Comparison of ENCODE assay signal across 19 cellular contexts in the genomic region with DNA sequence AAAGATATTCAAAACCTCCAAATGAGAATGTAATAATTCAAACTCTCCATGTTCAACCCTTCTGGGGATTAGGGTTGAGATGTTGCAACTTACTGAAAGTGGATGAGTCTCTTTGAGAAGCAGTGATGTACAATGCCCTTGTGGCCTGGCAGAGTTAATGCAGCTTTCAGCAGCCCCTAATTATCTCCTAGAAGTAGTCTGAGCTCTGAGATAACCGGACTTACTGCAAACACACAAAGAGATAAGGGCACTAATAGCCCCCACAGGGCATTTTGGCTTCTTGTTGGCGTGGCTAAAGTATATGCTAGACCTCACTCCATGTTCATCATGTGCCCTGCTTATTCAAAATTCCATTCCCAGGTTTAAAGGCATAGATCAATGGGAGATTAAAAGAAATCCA.
DNase-seq lines count a peak whose midpoint lies in the region; ATAC-seq, FAIRE-seq and TF ChIP-seq lines count a peak whose summit lies in the region.
"Had no signal": no experiment of that assay in that cellular context is flagged by ENCODE, and none has a peak within 500 bp of the region (broad histone marks: within the 10 kb centered on the region; RNA-seq: fewer than 3 reads in every experiment).

No MANE protein-coding gene starts in this region.

- ATAC-seq in GM21360 (IDR thresholded peaks at IDR 0.05; ENCODE audit: unreplicated experiment) (no peak), HG03045 (IDR thresholded peaks at IDR 0.05; ENCODE audit: unreplicated experiment) (no peak)
- ATAC-seq: activated T-helper 17 cell treated with anti-CD3 and anti-CD28 coated beads, Interleukin-2, amount 50 U/mL, for 72 hours had no signal

- peak; percentile 84 for FAIRE-seq in H1 (lab: Jason Lieb, UNC)

- H3K36me3 Mint-ChIP-seq in neural progenitor cell, result no peaks in the 10 kb centered on the region

- H3K4me2 ChIP-seq in H1 (ENCODE audit: insufficient read depth in 1 of 2, low read depth in 2 of 2, low read length in 2 of 2), result no peak overlapping the region
- no peak overlapping the region for H3K4me2 ChIP-seq in neural progenitor cell

- TF ChIP-seq CTCF in H1 (IDR thresholded peaks at IDR 0.05; ENCODE audit: control extremely low read depth in 1 of 3, insufficient read depth in 1 of 3, low read depth in 1 of 3, low read length in 3 of 3) (peak in 2 of 3 experiments; percentile 24 to 55; a peak in 2 of 4 replicates), neural progenitor cell (IDR thresholded peaks at IDR 0.05) (peak; percentile 48)

- no peak overlapping the region for H3K18ac ChIP-seq in H1 (ENCODE audit: extremely low read depth, low read length)

- no peak overlapping the region for H3K27ac Mint-ChIP-seq in neural progenitor cell
- H3K27ac Mint-ChIP-seq: activated T-helper 17 cell treated with anti-CD3 and anti-CD28 coated beads, Interleukin-2, amount 50 U/mL, for 72 hours had no signal

- DNase-seq in H4 (ENCODE audit: low spot score) (peak; percentile 11), NCI-H82 (lab: John Stamatoyannopoulos, UW) (peak; percentile 18), H1 (ENCODE audit: low read depth in 1 of 2, low spot score in 2 of 2) (no peak), neural progenitor cell (ENCODE audit: low spot score) (peak; percentile 21), AG20443 (ENCODE audit: low spot score) (no peak)
- DNase-seq in effector CD4-positive, alpha-beta T cell, result no peak
- DNase-seq: adrenal gland; central memory CD4-positive, alpha-beta T cell; DMS79; effector memory CD4-positive, alpha-beta T cell; left ventricle myocardium inferior; NCI-H1092 treated with DMSO at 0.1 percent for 48 hours; ovary; SJCRH30 had no signal

- TF ChIP-seq EP300 in H1 (IDR thresholded peaks at IDR 0.05; ENCODE audit: borderline replicate concordance in 1 of 2, low read depth in 2 of 2, low read length in 2 of 2), result no peak

- no peak overlapping the region for H3K9ac ChIP-seq in H1 (replicated peaks in 1 of 4; ENCODE audit: extremely low read depth in 1 of 4, low read depth in 3 of 4, low read length in 3 of 4)
- no peak overlapping the region for H3K9ac ChIP-seq in neural progenitor cell

- H3K79me1 ChIP-seq in H1 (ENCODE audit: low read depth, low read length), result no peaks in the 10 kb centered on the region

- no peaks in the 10 kb centered on the region for H3K9me3 ChIP-seq in H1 (ENCODE audit: insufficient read depth in 2 of 2, low read depth in 1 of 2, low read length in 1 of 2)
- no peaks in the 10 kb centered on the region for H3K9me3 ChIP-seq in neural progenitor cell (ENCODE audit: low read depth)
- H3K9me3 ChIP-seq: adrenal gland, ovary, SJCRH30, thoracic aorta had no signal

- H4K20me1 ChIP-seq in H1 (replicated peaks in 1 of 2; ENCODE audit: control insufficient read depth in 1 of 2, insufficient read depth in 2 of 2, low read length in 2 of 2), result no peaks in the 10 kb centered on the region
- H4K20me1 ChIP-seq in neural progenitor cell (ENCODE audit: low read depth), result no peaks in the 10 kb centered on the region

- H2AFZ ChIP-seq in H1 (ENCODE audit: low read length) (no peak overlapping the region), neural progenitor cell (replicated peaks) (no peak overlapping the region)

- H2BK15ac ChIP-seq in H1 (ENCODE audit: low read length), result no peak overlapping the region

- no peak overlapping the region for H2BK120ac ChIP-seq in H1 (replicated peaks; ENCODE audit: low read depth, low read length)

- no peaks in the 10 kb centered on the region for H3K23me2 ChIP-seq in H1 (ENCODE audit: low read depth, low read length)

- H3K36me3 ChIP-seq in H1 (ENCODE audit: control insufficient read depth in 2 of 4, insufficient read depth in 4 of 4, low read length in 3 of 4), result no peaks in the 10 kb centered on the region
- H3K36me3 ChIP-seq in neural progenitor cell, result no peaks in the 10 kb centered on the region
- H3K36me3 ChIP-seq: adrenal gland, left ventricle myocardium inferior, ovary, SJCRH30, thoracic aorta had no signal

- H3K4ac ChIP-seq in H1 (replicated peaks; ENCODE audit: insufficient read length, low read depth, low read length), result no peak overlapping the region

- H3K4me3 Mint-ChIP-seq in neural progenitor cell, result no peak overlapping the region
- H3K4me3 Mint-ChIP-seq: activated T-helper 17 cell treated with anti-CD3 and anti-CD28 coated beads, Interleukin-2, amount 50 U/mL, for 72 hours had no signal

- no peak overlapping the region for H4K8ac ChIP-seq in H1 (ENCODE audit: extremely low read depth, insufficient read depth, low read length)

- no peak overlapping the region for H3K56ac ChIP-seq in H1 (replicated peaks; ENCODE audit: insufficient read length, low read depth, low read length)

- no peak overlapping the region for H3K27ac ChIP-seq in H1 (ENCODE audit: low read depth, low read length)
- no peak overlapping the region for H3K27ac ChIP-seq in neural progenitor cell
- H3K27ac ChIP-seq: adrenal gland, left ventricle myocardium inferior, ovary, SJCRH30, thoracic aorta, VCaP had no signal

- WGBS in H1 (ENCODE audit: extremely low coverage in 1 of 2, insufficient coverage in 1 of 2, insufficient read length in 1 of 2, insufficient replicate concordance in 2 of 2, low coverage in 1 of 2, low lambda C conversion rate in 2 of 2, missing lambda C conversion rate in 1 of 2), 2 experiments, result 93% methylated on average over 2 of the region's 2 CpGs; no CpG with 5 or more reads in 1 of the 2 experiments

- no peak overlapping the region for H3K4me3 ChIP-seq in H1 (ENCODE audit: extremely low read depth in 1 of 4, insufficient read depth in 2 of 4, low read depth in 3 of 4, low read length in 4 of 4)
- no peak overlapping the region for H3K4me3 ChIP-seq in neural progenitor cell
- H3K4me3 ChIP-seq: adrenal gland, left ventricle myocardium inferior, ovary, SJCRH30, thoracic aorta had no signal

- H3K14ac ChIP-seq in H1 (ENCODE audit: insufficient read length), result no peak overlapping the region

- H2BK5ac ChIP-seq in H1 (ENCODE audit: low read depth, low read length), result no peak overlapping the region

- H3K27me3 ChIP-seq in H1 (replicated peaks in 1 of 4; ENCODE audit: control insufficient read depth in 3 of 4, extremely low read depth in 1 of 4, insufficient read depth in 3 of 4, low read length in 3 of 4) (peaks cover 0 to 1% (median 0%) of the 10 kb centered on the region in 4 experiments; a peak in 1 of 7 replicates), neural progenitor cell (no peaks in the 10 kb centered on the region)
- H3K27me3 ChIP-seq: adrenal gland, ovary, SJCRH30 had no signal

- no peaks in the 10 kb centered on the region for H3K4me1 ChIP-seq in H1 (replicated peaks in 1 of 4; ENCODE audit: control insufficient read depth in 3 of 4, insufficient read depth in 4 of 4, low read length in 3 of 4)
- H3K4me1 ChIP-seq in neural progenitor cell, result no peaks in the 10 kb centered on the region
- H3K4me1 ChIP-seq: adrenal gland, left ventricle myocardium inferior, SJCRH30 had no signal

- no peaks in the 10 kb centered on the region for H3K4me1 Mint-ChIP-seq in neural progenitor cell
- H3K4me1 Mint-ChIP-seq: activated T-helper 17 cell treated with anti-CD3 and anti-CD28 coated beads, Interleukin-2, amount 50 U/mL, for 72 hours had no signal

- TF ChIP-seq RAD21 in H1 (IDR thresholded peaks at IDR 0.05 in 1 of 2, conservative IDR thresholded peaks at IDR 0.05 in 1 of 2; ENCODE audit: low read depth in 2 of 2, low read length in 2 of 2), result peak; percentile 29 to 51

- H3K79me2 ChIP-seq in H1 (ENCODE audit: control insufficient read depth in 1 of 2, insufficient read depth in 2 of 2, low read length in 2 of 2) (no peaks in the 10 kb centered on the region), neural progenitor cell (ENCODE audit: low read depth) (no peaks in the 10 kb centered on the region)

- CTCF ChIA-PET in H1 (lab: Charles Lee; ENCODE audit: partially characterized antibody), result interaction anchor here (0.8 to 1.5 kb wide), 7 partner anchors 9 to 69 kb away, joined by 3 to 8 read pairs (median 5); no protein-coding TSS in a partner anchor

- no peak overlapping the region for H2AK5ac ChIP-seq in H1 (ENCODE audit: low read depth, low read length)

- H2BK12ac ChIP-seq in H1 (ENCODE audit: low read depth, low read length), result no peak overlapping the region

- peaks cover 21% of the 10 kb centered on the region for H3K9me3 Mint-ChIP-seq in neural progenitor cell

- no peak overlapping the region for H3K23ac ChIP-seq in H1 (ENCODE audit: insufficient read length)

- no peaks in the 10 kb centered on the region for H3F3A ChIP-seq in neural progenitor cell (ENCODE audit: low read depth)

- H4K5ac ChIP-seq in H1 (ENCODE audit: insufficient read length, low read depth, low read length), result no peak overlapping the region

- H3K27me3 Mint-ChIP-seq in neural progenitor cell (ENCODE audit: insufficient read depth, low read depth), result peaks cover under 1% of the 10 kb centered on the region
- H3K27me3 Mint-ChIP-seq: activated T-helper 17 cell treated with anti-CD3 and anti-CD28 coated beads, Interleukin-2, amount 50 U/mL, for 72 hours had no signal

- no peak overlapping the region for H4K91ac ChIP-seq in H1 (replicated peaks; ENCODE audit: insufficient read length, low read length)

- POLR2A ChIA-PET in H1 (lab: Charles Lee; ENCODE audit: partially characterized antibody), result no interaction called here

- TF ChIP-seq POLR2A in H1 (IDR thresholded peaks at IDR 0.05; ENCODE audit: control extremely low read depth in 1 of 2, low read depth in 2 of 2, low read length in 2 of 2), result no peak

- no peak overlapping the region for H2BK20ac ChIP-seq in H1 (ENCODE audit: low read length)

TF ChIP-seq in H1, 55 proteins besides CTCF, POLR2A, EP300 and RAD21:
- TF ChIP-seq RXRA (IDR thresholded peaks at IDR 0.05; ENCODE audit: insufficient read depth, low read depth, low read length) (no peak), CEBPB (IDR thresholded peaks at IDR 0.05; ENCODE audit: low read depth, low read length) (peak; percentile 42; the same call in 1 of the 2 replicates), YY1 (IDR thresholded peaks at IDR 0.05; ENCODE audit: low read depth, low read length) (no peak)

Comparison
In these comparisons a context has a peak if more than half of its experiments do, and no peak if none do; other contexts are left out.
1. DNase-seq: peak in H4 (single experiment), NCI-H82 (single experiment) and neural progenitor cell (single experiment); none in H1 (0 of 2), AG20443 (single experiment) and effector CD4-positive, alpha-beta T cell (single experiment).